1 cellular context compared by ENCODE assay signal in the genomic region with DNA sequence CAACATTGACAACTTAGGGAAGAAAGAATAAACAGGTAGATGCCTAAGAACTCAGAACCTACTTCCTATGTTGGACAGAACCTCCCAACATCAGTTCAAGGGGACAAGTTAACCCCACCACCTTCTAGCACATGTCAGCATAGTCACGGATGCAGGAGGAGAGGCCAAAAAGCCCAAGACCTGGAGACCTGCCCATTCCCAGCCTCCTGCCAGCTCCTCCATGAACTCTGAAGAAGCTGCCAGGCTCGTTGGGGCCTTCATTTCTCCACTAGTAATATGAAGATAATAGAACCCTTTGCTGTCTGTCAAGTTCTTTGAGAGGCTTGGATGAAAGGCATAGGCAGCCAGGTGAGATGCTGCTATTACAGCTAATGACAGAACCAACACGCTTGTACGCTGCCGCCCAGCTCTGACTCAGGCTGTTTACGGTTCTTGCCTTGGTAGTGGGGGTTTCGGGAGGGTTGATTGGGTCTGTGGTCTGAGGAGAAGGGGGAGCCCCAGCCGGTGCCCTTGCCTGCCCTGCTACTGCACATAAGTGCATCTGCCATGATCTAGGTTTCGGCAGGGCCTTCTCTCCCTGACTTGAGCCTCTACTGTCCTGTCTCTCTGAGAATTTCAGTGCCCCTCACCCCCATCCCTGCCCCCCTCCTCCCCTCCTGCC.
TF ChIP-seq lines count a peak whose summit lies in the region.

No MANE protein-coding gene starts in this region.

TF ChIP-seq in HepG2, 621 proteins besides CTCF, POLR2A, EP300 and RAD21 (continued from another document):
- TF ChIP-seq, protein P1, sequence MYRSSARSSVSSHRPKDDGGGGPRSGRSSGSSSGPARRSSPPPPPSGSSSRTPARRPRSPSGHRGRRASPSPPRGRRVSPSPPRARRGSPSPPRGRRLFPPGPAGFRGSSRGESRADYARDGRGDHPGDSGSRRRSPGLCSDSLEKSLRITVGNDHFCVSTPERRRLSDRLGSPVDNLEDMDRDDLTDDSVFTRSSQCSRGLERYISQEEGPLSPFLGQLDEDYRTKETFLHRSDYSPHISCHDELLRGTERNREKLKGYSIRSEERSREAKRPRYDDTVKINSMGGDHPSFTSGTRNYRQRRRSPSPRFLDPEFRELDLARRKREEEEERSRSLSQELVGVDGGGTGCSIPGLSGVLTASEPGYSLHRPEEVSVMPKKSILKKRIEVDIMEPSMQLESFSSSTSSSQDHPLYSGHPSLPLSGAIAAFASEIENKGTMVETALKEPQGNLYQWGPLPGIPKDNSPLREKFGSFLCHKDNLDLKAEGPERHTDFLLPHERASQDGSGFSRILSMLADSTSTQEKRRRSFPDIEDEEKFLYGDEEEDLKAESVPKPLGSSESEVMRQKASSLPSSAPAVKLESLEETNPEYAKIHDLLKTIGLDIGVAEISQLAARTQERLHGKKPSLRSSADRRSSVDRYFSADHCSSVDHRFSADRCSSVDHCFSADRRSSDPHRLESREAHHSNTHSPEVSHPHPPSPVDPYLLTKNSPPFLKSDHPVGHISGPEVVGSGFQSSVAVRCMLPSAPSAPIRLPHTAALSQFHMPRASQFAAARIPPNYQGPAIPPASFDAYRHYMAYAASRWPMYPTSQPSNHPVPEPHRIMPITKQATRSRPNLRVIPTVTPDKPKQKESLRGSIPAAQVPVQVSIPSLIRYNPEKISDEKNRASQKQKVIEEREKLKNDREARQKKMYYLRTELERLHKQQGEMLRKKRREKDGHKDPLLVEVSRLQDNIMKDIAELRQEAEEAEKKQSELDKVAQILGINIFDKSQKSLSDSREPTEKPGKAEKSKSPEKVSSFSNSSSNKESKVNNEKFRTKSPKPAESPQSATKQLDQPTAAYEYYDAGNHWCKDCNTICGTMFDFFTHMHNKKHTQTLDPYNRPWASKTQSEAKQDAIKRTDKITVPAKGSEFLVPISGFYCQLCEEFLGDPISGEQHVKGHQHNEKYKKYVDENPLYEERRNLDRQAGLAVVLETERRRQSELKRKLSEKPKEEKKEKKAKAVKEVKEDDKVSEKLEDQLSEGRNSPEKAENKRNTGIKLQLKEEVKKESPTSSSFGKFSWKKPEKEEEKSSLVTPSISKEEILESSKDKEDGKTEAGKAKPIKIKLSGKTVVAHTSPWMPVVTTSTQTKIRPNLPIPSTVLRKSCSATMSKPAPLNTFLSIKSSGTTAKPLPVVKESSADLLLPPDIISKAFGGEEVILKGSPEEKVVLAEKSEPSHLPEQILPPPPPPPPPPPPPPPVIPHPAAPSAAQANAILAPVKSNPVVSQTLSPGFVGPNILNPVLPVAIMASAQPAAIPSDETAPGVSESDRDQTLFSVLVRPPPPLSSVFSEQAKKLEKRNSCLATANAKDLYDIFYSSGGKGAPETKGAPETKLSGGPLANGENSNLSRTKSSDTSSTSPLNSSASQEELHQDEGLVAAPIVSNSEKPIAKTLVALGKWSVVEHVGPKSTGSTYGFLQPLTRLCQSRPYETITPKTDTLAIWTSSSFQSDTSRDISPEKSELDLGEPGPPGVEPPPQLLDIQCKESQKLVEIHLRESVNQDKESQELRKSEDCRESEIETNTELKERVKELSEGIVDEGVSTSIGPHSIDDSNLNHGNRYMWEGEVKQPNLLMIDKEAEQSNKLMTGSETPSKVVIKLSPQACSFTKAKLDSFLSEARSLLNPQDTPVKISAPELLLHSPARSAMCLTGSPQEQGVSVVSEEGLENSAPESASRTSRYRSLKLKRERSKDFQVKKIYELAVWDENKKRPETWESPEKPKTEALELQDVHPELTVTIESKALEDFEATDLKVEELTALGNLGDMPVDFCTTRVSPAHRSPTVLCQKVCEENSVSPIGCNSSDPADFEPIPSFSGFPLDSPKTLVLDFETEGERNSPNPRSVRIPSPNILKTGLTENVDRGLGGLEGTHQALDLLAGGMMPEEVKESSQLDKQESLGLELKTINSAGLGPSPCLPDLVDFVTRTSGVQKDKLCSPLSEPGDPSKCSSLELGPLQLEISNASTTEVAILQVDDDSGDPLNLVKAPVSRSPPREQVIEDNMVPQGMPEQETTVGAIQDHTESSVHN (CRISPR knock-in tag; IDR thresholded peaks at IDR 0.05) = no peak
- TF ChIP-seq, protein P2, sequence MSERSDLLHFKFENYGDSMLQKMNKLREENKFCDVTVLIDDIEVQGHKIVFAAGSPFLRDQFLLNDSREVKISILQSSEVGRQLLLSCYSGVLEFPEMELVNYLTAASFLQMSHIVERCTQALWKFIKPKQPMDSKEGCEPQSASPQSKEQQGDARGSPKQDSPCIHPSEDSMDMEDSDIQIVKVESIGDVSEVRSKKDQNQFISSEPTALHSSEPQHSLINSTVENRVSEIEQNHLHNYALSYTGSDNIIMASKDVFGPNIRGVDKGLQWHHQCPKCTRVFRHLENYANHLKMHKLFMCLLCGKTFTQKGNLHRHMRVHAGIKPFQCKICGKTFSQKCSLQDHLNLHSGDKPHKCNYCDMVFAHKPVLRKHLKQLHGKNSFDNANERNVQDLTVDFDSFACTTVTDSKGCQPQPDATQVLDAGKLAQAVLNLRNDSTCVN (CRISPR knock-in tag; IDR thresholded peaks at IDR 0.05; ENCODE audit: borderline replicate concordance) = no peak
- no peak for TF ChIP-seq ZNF235 (CRISPR knock-in tag; IDR thresholded peaks at IDR 0.05; ENCODE audit: borderline replicate concordance)
- TF ChIP-seq HCFC1 (IDR thresholded peaks at IDR 0.05; ENCODE audit: low read depth, low read length) = no peak
- TF ChIP-seq ZBTB21 (CRISPR knock-in tag; IDR thresholded peaks at IDR 0.05) = no peak
- TF ChIP-seq, protein P3, sequence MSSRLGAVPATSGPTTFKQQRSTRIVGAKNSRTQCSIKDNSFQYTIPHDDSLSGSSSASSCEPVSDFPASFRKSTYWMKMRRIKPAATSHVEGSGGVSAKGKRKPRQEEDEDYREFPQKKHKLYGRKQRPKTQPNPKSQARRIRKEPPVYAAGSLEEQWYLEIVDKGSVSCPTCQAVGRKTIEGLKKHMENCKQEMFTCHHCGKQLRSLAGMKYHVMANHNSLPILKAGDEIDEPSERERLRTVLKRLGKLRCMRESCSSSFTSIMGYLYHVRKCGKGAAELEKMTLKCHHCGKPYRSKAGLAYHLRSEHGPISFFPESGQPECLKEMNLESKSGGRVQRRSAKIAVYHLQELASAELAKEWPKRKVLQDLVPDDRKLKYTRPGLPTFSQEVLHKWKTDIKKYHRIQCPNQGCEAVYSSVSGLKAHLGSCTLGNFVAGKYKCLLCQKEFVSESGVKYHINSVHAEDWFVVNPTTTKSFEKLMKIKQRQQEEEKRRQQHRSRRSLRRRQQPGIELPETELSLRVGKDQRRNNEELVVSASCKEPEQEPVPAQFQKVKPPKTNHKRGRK (CRISPR knock-in tag; IDR thresholded peaks at IDR 0.05) = no peak
